16 cellular contexts compared by ENCODE assay signal in the genomic region with DNA sequence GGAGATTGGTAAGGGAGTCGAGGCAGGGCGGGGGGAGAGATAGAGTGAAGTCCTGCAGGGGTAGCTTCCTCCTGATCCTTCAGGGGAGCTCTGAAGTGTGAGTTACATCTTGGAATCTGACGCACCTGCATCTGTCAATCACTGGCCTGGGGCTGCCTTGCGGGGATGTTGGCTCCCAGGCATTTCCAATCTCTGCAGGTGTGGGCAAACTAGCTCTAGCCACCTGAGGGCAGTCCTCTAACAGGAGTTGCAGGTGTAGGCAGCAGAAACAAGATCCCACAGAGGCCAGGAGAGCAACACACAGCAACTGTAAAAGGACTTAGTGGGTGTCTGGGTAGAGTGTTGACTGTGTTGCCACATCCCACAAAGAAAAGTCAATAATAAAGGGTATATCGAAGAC.
DNase-seq lines count a peak whose midpoint lies in the region; ATAC-seq and TF ChIP-seq lines count a peak whose summit lies in the region.
"Had no signal": no experiment of that assay in that cellular context is flagged by ENCODE, and none has a peak within 500 bp of the region (broad histone marks: within the 10 kb centered on the region; RNA-seq: fewer than 3 reads in every experiment).

No MANE protein-coding gene starts in this region.

- no peak overlapping the region for H3K4me3 ChIP-seq in breast epithelium
- H3K4me3 ChIP-seq in OCI-LY7 (ENCODE audit: low read depth, low read length, poor library complexity, severe bottlenecking) = no peak overlapping the region
- H3K4me3 ChIP-seq in esophagus squamous epithelium = no peak overlapping the region
- H3K4me3 ChIP-seq: cardiac muscle cell, gastrocnemius medialis had no signal

- H3K27ac ChIP-seq in breast epithelium (no peak overlapping the region), OCI-LY7 (ENCODE audit: low read depth, low read length, poor library complexity, severe bottlenecking) (no peak overlapping the region), esophagus squamous epithelium (no peak overlapping the region)
- H3K27ac ChIP-seq: cardiac muscle cell, gastrocnemius medialis had no signal

- POLR2A ChIA-PET in MCF 10A (lab: Yijun Ruan, JAX) (no interaction called here), OCI-LY7 (lab: Charles Lee) (no interaction called here)

- WGBS in esophagus squamous epithelium, 2 donors = 65 to 82% methylated on average over 2 to 3 of the region's 5 CpGs

- ATAC-seq in Right ventricle myocardium inferior = no peak
- ATAC-seq in effector memory CD8-positive, alpha-beta T cell (replicated peaks) = no peak
- ATAC-seq: activated CD4-positive, CD25-positive, alpha-beta regulatory T cell treated with anti-CD3 and anti-CD28 coated beads, Interleukin-2, amount 50 U/mL, for 24 hours; gastrocnemius medialis had no signal

- no peak overlapping the region for H2AFZ ChIP-seq in OCI-LY7 (ENCODE audit: low read length)

- peak; percentile 17 for TF ChIP-seq CTCF in MCF 10A (IDR thresholded peaks at IDR 0.05; ENCODE audit: unreplicated experiment)
- TF ChIP-seq CTCF in breast epithelium (IDR thresholded peaks at IDR 0.05) = no peak
- peak; percentile 37 for TF ChIP-seq CTCF in OCI-LY7 (conservative IDR thresholded peaks at IDR 0.05; ENCODE audit: low read length)
- peak in 5 of 6 experiments; percentile 8 to 62 (median 23) for TF ChIP-seq CTCF in esophagus squamous epithelium (IDR thresholded peaks at IDR 0.05)

- no peaks in the 10 kb centered on the region for H3K4me1 ChIP-seq in breast epithelium
- no peaks in the 10 kb centered on the region for H3K4me1 ChIP-seq in OCI-LY7 (ENCODE audit: insufficient read depth, low read length, poor library complexity, severe bottlenecking)
- peaks cover 0 to 18% (median 4%) of the 10 kb centered on the region in 3 donors for H3K4me1 ChIP-seq in esophagus squamous epithelium
- H3K4me1 ChIP-seq: gastrocnemius medialis had no signal

- 0 out of 2 replicates have a peak, but pooled peaks cover 2% of the 10 kb centered on the region for H4K20me1 ChIP-seq in OCI-LY7 (ENCODE audit: insufficient read depth, low read length)

- no peaks in the 10 kb centered on the region for H3K9me3 Mint-ChIP-seq in MCF 10A (ENCODE audit: unreplicated experiment)
- H3K9me3 Mint-ChIP-seq in effector memory CD8-positive, alpha-beta T cell = no peaks in the 10 kb centered on the region
- H3K9me3 Mint-ChIP-seq: activated naive CD4-positive, alpha-beta T cell treated with anti-CD3 and anti-CD28 coated beads, Interleukin-2, amount 50 U/mL, for 24 hours had no signal

- H3K36me3 ChIP-seq in breast epithelium (no peaks in the 10 kb centered on the region), OCI-LY7 (ENCODE audit: insufficient read depth, low read length) (no peaks in the 10 kb centered on the region), esophagus squamous epithelium (no peaks in the 10 kb centered on the region)
- H3K36me3 ChIP-seq: cardiac muscle cell, gastrocnemius medialis had no signal

- no peaks in the 10 kb centered on the region for H3K27me3 Mint-ChIP-seq in MCF 10A (ENCODE audit: insufficient read depth, unreplicated experiment)
- H3K27me3 Mint-ChIP-seq in effector memory CD8-positive, alpha-beta T cell = peaks cover 0 to 20% of the 10 kb centered on the region in 2 donors
- H3K27me3 Mint-ChIP-seq: activated naive CD4-positive, alpha-beta T cell treated with anti-CD3 and anti-CD28 coated beads, Interleukin-2, amount 50 U/mL, for 24 hours had no signal

- no peak overlapping the region for H3K4me3 Mint-ChIP-seq in MCF 10A (ENCODE audit: unreplicated experiment)
- no peak overlapping the region for H3K4me3 Mint-ChIP-seq in effector memory CD8-positive, alpha-beta T cell
- H3K4me3 Mint-ChIP-seq: activated naive CD4-positive, alpha-beta T cell treated with anti-CD3 and anti-CD28 coated beads, Interleukin-2, amount 50 U/mL, for 24 hours had no signal

- H3K9me2 ChIP-seq in OCI-LY7 (ENCODE audit: insufficient read depth, low read length) = no peaks in the 10 kb centered on the region

- no peaks in the 10 kb centered on the region for H3K4me1 Mint-ChIP-seq in MCF 10A (ENCODE audit: insufficient read depth, unreplicated experiment)
- peaks cover 0 to 5% of the 10 kb centered on the region in 2 donors for H3K4me1 Mint-ChIP-seq in effector memory CD8-positive, alpha-beta T cell (ENCODE audit: low read depth in 2 of 2)
- H3K4me1 Mint-ChIP-seq: activated naive CD4-positive, alpha-beta T cell treated with anti-CD3 and anti-CD28 coated beads, Interleukin-2, amount 50 U/mL, for 24 hours had no signal

- no peaks in the 10 kb centered on the region for H3K9me3 ChIP-seq in breast epithelium
- no peaks in the 10 kb centered on the region for H3K9me3 ChIP-seq in OCI-LY7 (ENCODE audit: low read length)
- no peaks in the 10 kb centered on the region for H3K9me3 ChIP-seq in esophagus squamous epithelium
- H3K9me3 ChIP-seq: gastrocnemius medialis had no signal

- intact Hi-C loops in MCF 10A (cut with micrococcal nuclease) = no loop called here
- intact Hi-C loops in breast epithelium (cut with DNase I; ENCODE audit: low total_unique reads) = no loop called here
- intact Hi-C loops in OCI-LY7 (cut with micrococcal nuclease; ENCODE audit: unreplicated experiment) = loop anchor here (10.0 kb wide), 1 partner anchor 196 kb away; no protein-coding TSS in a partner anchor
- intact Hi-C loops in esophagus squamous epithelium (cut with DNase I) = loop anchor here (10.0 kb wide), 1 partner anchor 626 kb away; no protein-coding TSS in a partner anchor
- intact Hi-C loops in Right ventricle myocardium inferior (cut with DNase I) = loop anchor here (5.0 to 10.0 kb wide), 2 partner anchors 194 to 286 kb away; no protein-coding TSS in a partner anchor

- no peak for TF ChIP-seq POLR2A in breast epithelium (IDR thresholded peaks at IDR 0.05)
- TF ChIP-seq POLR2A in esophagus squamous epithelium (IDR thresholded peaks at IDR 0.05) = no peak

- peak; percentile 36 for DNase-seq in MCF 10A (ENCODE audit: unreplicated experiment)
- DNase-seq in breast epithelium (ENCODE audit: low spot score in 2 of 2) = no peak
- no peak for DNase-seq in OCI-LY7 (ENCODE audit: low spot score)
- no peak for DNase-seq in esophagus squamous epithelium (lab: John Stamatoyannopoulos, UW)
- no peak for DNase-seq in foreskin melanocyte
- no peak for DNase-seq in NCI-H226
- no peak for DNase-seq in Right ventricle myocardium inferior (ENCODE audit: missing footprints)
- DNase-seq in effector memory CD8-positive, alpha-beta T cell = no peak
- DNase-seq: effector memory CD4-positive, alpha-beta T cell; gastrocnemius medialis; KG1; NCI-H187 treated with DMSO at 0.1 percent for 48 hours; stimulated activated CD4-positive, alpha-beta T cell treated with anti-CD3 and anti-CD28 coated beads, Interleukin-12 subunit alpha, Interleukin-12 subunit beta, amount 100 ng/mL, for 4 hours had no signal

- H3K27ac Mint-ChIP-seq in MCF 10A (ENCODE audit: low read depth, unreplicated experiment) = no peak overlapping the region
- no peak overlapping the region for H3K27ac Mint-ChIP-seq in effector memory CD8-positive, alpha-beta T cell
- H3K27ac Mint-ChIP-seq: activated naive CD4-positive, alpha-beta T cell treated with anti-CD3 and anti-CD28 coated beads, Interleukin-2, amount 50 U/mL, for 24 hours had no signal

- no peak overlapping the region for H3K4me2 ChIP-seq in OCI-LY7 (ENCODE audit: low read length)

- BruUV-seq in MCF 10A (replicated peaks; lab: Mats Ljungman, UMichigan) = no TSS peak
- BruUV-seq in OCI-LY7 (replicated peaks; lab: Mats Ljungman, UMichigan) = no TSS peak

- H3K79me2 ChIP-seq in OCI-LY7 (ENCODE audit: insufficient read depth, low read depth, low read length) = no peaks in the 10 kb centered on the region

- CTCF ChIA-PET in MCF 10A (lab: Yijun Ruan, JAX) = interaction anchor here (0.6 to 1.5 kb wide), 6 partner anchors 8 to 1416 kb away, joined by 3 to 6 read pairs (median 4); no protein-coding TSS in a partner anchor
- CTCF ChIA-PET in OCI-LY7 (lab: Charles Lee; ENCODE audit: unreplicated experiment) = no interaction called here

- H3K36me3 Mint-ChIP-seq in MCF 10A (ENCODE audit: insufficient read depth, unreplicated experiment) = no peaks in the 10 kb centered on the region
- no peaks in the 10 kb centered on the region for H3K36me3 Mint-ChIP-seq in effector memory CD8-positive, alpha-beta T cell (ENCODE audit: insufficient read depth)
- H3K36me3 Mint-ChIP-seq: activated naive CD4-positive, alpha-beta T cell treated with anti-CD3 and anti-CD28 coated beads, Interleukin-2, amount 50 U/mL, for 24 hours had no signal

- H3K27me3 ChIP-seq in breast epithelium (no peaks in the 10 kb centered on the region), esophagus squamous epithelium (no peaks in the 10 kb centered on the region)
- H3K27me3 ChIP-seq: cardiac muscle cell, gastrocnemius medialis had no signal

Comparison
In these comparisons a context has a peak if more than half of its experiments do, and no peak if none do; other contexts are left out.
1. CTCF ChIP-seq: peak in MCF 10A (single experiment), OCI-LY7 (single experiment) and esophagus squamous epithelium (5 of 6); none in breast epithelium (0 of 3).
2. intact Hi-C loops: an anchor here in OCI-LY7 (10.0 kb wide), esophagus squamous epithelium (10.0 kb wide) and Right ventricle myocardium inferior (5.0 to 10.0 kb wide); none called in MCF 10A and breast epithelium.